20 cellular contexts compared by ENCODE assay signal in genomic region chr2:236264256-236264655, GRCh38. TPM values are rescaled to one million over a fixed set of nuclear protein-coding genes. Genes with fewer than 3 reads are reported as not detected.
"Had no signal": no experiment of that assay in that cellular context is flagged by ENCODE, and none has a peak within 500 bp of the region (broad histone marks: within the 10 kb centered on the region; RNA-seq: fewer than 3 reads in every experiment).

TSS of gene ASB18 (minus strand) at chr2:236264406. CDS start at chr2:236264345, 61 bp downstream.

- H3K4me3 ChIP-seq: coronary artery, hepatocyte, lower lobe of right lung, prostate gland, sigmoid colon, upper lobe of left lung had no signal

- ATAC-seq: lower lobe of right lung; naive thymus-derived CD8-positive, alpha-beta T cell; T-helper 17 cell had no signal

- H3K79me2 ChIP-seq: hepatocyte had no signal

- H3K27ac ChIP-seq: coronary artery, hepatocyte, lower lobe of right lung, prostate gland, sigmoid colon, upper lobe of left lung had no signal

- H3K36me3 ChIP-seq: lower lobe of right lung, prostate gland, sigmoid colon, upper lobe of left lung had no signal

- H3K27me3 ChIP-seq: upper lobe of left lung had no signal

- H3K4me1 ChIP-seq: lower lobe of right lung, prostate gland, sigmoid colon, upper lobe of left lung had no signal

- H2AFZ ChIP-seq: hepatocyte had no signal

- DNase-seq: activated B cell treated with CpG ODN at 0.5 μM for 24 hours; activated CD4-positive, alpha-beta T cell treated with anti-CD3 and anti-CD28 coated beads, Interleukin-2, amount 10 ng/mL, durations not matched to agents 24 days and 14 days; activated naive CD4-positive, alpha-beta T cell treated with anti-CD3 and anti-CD28 coated beads for 36 hours; caudate nucleus; effector CD8-positive, alpha-beta T cell; kidney; lower lobe of right lung; naive thymus-derived CD8-positive, alpha-beta T cell; nucleus accumbens; sigmoid colon; stimulated activated CD4-positive, alpha-beta T cell treated with anti-CD3 and anti-CD28 coated beads, Interleukin-15, amount 100 ng/mL, for 24 hours; stimulated activated CD4-positive, alpha-beta T cell treated with anti-CD3 and anti-CD28 coated beads, Interleukin-4, amount 100 ng/mL, for 24 hours; T-helper 17 cell; upper lobe of left lung had no signal

- H3K4me2 ChIP-seq: hepatocyte had no signal

- H3K9me3 ChIP-seq: lower lobe of right lung, prostate gland, sigmoid colon had no signal

RNA-seq across cellular contexts. Expression of gene ASB18, which starts in this region (rescaled TPM):
- total RNA-seq: activated B cell treated with CpG ODN at 0.5 μM for 24 hours; activated CD4-positive, alpha-beta T cell treated with anti-CD3 and anti-CD28 coated beads, Interleukin-2, amount 10 ng/mL, durations not matched to agents 24 days and 14 days; activated naive CD4-positive, alpha-beta T cell treated with anti-CD3 and anti-CD28 coated beads for 36 hours; fibroblast of lung; hepatocyte; kidney; lower lobe of right lung; naive thymus-derived CD8-positive, alpha-beta T cell; prostate gland; sigmoid colon; T-helper 17 cell; temporal lobe; upper lobe of left lung had no signal
- polyA plus RNA-seq: adipose tissue; fibroblast of lung; hepatocyte; naive thymus-derived CD8-positive, alpha-beta T cell; sigmoid colon had no signal
